In the genomic region with DNA sequence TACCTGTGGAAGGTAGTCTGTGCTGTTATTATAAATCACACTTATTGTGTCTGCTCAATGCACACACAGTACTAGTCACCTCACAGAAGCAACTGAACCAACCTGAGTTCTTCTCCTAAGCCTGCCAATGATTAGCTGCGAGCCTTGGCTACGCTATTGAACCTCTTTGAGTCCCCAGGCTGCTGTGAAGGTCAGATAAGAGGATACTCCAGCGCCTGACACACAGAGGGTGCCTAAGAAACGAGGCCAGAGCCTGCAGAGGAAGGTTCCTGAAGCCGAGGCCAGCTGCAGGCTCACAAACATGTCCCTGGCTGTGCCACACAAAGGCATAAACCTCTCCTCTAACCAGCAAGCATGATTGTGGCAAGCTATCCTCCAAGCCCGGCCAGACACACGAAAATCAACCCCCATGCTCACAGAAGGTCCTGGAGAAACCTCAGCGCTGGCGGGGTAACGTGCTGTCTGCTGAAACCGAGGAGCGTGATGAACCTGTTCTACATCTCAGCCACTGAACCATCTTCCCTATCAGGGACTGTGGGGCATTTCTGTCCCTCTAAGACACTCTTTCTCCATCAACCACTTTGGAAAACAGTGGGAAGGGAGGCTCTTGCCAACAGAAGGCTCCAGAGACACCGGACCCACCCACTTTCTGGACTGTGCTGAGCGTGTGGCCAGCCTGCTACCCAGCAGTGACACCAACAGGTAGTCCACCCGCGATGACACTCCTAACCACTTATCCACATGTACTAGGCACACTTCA, we compare ENCODE assay signal across 19 cellular contexts. TPM values are rescaled to one million over a fixed set of nuclear protein-coding genes. Genes with fewer than 3 reads are reported as not detected.
A peak's percentile ranks its signal among the peaks of the same experiment; 100 is the strongest.
DNase-seq lines count a peak whose midpoint lies in the region; ATAC-seq and TF ChIP-seq lines count a peak whose summit lies in the region.
"Had no signal": no experiment of that assay in that cellular context is flagged by ENCODE, and none has a peak within 500 bp of the region (broad histone marks: within the 10 kb centered on the region; RNA-seq: fewer than 3 reads in every experiment).

No MANE protein-coding gene starts in this region.

- H3K27me3 Mint-ChIP-seq in brain = no peaks in the 10 kb centered on the region
- H3K27me3 Mint-ChIP-seq: activated CD4-positive, alpha-beta memory T cell treated with anti-CD3 and anti-CD28 coated beads, Interleukin-2, amount 10 ng/mL, durations not matched to agents 7 days and 5 days had no signal

- no peaks in the 10 kb centered on the region for H3K9me3 Mint-ChIP-seq in brain
- H3K9me3 Mint-ChIP-seq: activated CD4-positive, alpha-beta memory T cell treated with anti-CD3 and anti-CD28 coated beads, Interleukin-2, amount 10 ng/mL, durations not matched to agents 7 days and 5 days; activated T-cell treated with anti-CD3 and anti-CD28 coated beads, Interleukin-2, amount 50 U/mL, for 4 hours had no signal

- no peaks in the 10 kb centered on the region for H3K9me3 ChIP-seq in right cardiac atrium (ENCODE audit: control insufficient read depth, low read length)
- H3K9me3 ChIP-seq: BLaER1 treated with 17β-estradiol and CSF1 and Interleukin-3, amounts not matched to agents 10 nM and 100 nM; lower lobe of right lung had no signal

- H3K27ac ChIP-seq in right cardiac atrium (ENCODE audit: low read length) (peak overlapping the region; percentile 13), temporal lobe (ENCODE audit: low read depth, low read length) (peak overlapping the region; percentile 63)
- H3K27ac ChIP-seq: 22Rv1; BLaER1 treated with 17β-estradiol and CSF1 and Interleukin-3, amounts not matched to agents 10 nM and 100 nM; lower lobe of right lung; parathyroid adenoma had no signal

- peak overlapping the region; percentile 11 to 76 (median 34) for H3K27ac Mint-ChIP-seq in brain
- H3K27ac Mint-ChIP-seq: activated CD4-positive, alpha-beta memory T cell treated with anti-CD3 and anti-CD28 coated beads, Interleukin-2, amount 10 ng/mL, durations not matched to agents 7 days and 5 days had no signal

- no peak overlapping the region for H3K4me3 Mint-ChIP-seq in brain
- H3K4me3 Mint-ChIP-seq: activated CD4-positive, alpha-beta memory T cell treated with anti-CD3 and anti-CD28 coated beads, Interleukin-2, amount 10 ng/mL, durations not matched to agents 7 days and 5 days; activated T-cell treated with anti-CD3 and anti-CD28 coated beads, Interleukin-2, amount 50 U/mL, for 4 hours had no signal

- H3K4me3 ChIP-seq in right cardiac atrium (ENCODE audit: low read length) = no peak overlapping the region
- H3K4me3 ChIP-seq: BLaER1 treated with 17β-estradiol and CSF1 and Interleukin-3, amounts not matched to agents 10 nM and 100 nM; lower lobe of right lung had no signal

- DNase-seq in DMS53 (lab: John Stamatoyannopoulos, UW) (peak; percentile 5), DMS53 treated with DMSO at 0.1 percent for 48 hours (lab: John Stamatoyannopoulos, UW; ENCODE audit: unreplicated experiment) (no peak), right cardiac atrium (peak in 1 of 3 donors; percentile 22), NCI-H510A treated with DMSO at 0.1 percent for 48 hours (lab: John Stamatoyannopoulos, UW) (no peak), NCI-H1436 (lab: John Stamatoyannopoulos, UW) (no peak)
- DNase-seq: activated CD4-positive, alpha-beta memory T cell treated with anti-CD3 and anti-CD28 coated beads, Interleukin-2, amount 10 ng/mL, durations not matched to agents 7 days and 5 days; activated naive CD4-positive, alpha-beta T cell treated with anti-CD3 and anti-CD28 coated beads, Interleukin-2, amount 50 U/mL, for 16 hours; activated T-cell treated with anti-CD3 and anti-CD28 coated beads, Interleukin-2, amount 50 U/mL, for 4 hours; dermis blood vessel endothelial cell; lower lobe of right lung; NCI-H1417; NCI-H226; stimulated activated CD4-positive, alpha-beta T cell treated with anti-CD3 and anti-CD28 coated beads, Interleukin-4, amount 100 ng/mL, for 24 hours had no signal

- intact Hi-C loops in right cardiac atrium (cut with DNase I) = no loop called here

- peaks cover 38% of the 10 kb centered on the region for H3K36me3 Mint-ChIP-seq in brain

- H3K27me3 ChIP-seq in right cardiac atrium (ENCODE audit: control insufficient read depth, insufficient read depth) = no peaks in the 10 kb centered on the region
- H3K27me3 ChIP-seq: BLaER1 treated with 17β-estradiol and CSF1 and Interleukin-3, amounts not matched to agents 10 nM and 100 nM had no signal

- ATAC-seq in right cardiac atrium (peak; percentile 8 to 25), HG03378 (IDR thresholded peaks at IDR 0.05; ENCODE audit: unreplicated experiment) (no peak)
- ATAC-seq: activated T-cell treated with anti-CD3 and anti-CD28 coated beads, Interleukin-2, amount 50 U/mL, for 4 hours; lower lobe of right lung had no signal

- TF ChIP-seq CTCF in brain (conservative IDR thresholded peaks at IDR 0.05) = no peak

- WGBS in right cardiac atrium = 73% methylated on average over 16 of the region's 16 CpGs

- H3K4me1 Mint-ChIP-seq in brain = peaks cover 23% of the 10 kb centered on the region

- peaks cover 17% of the 10 kb centered on the region for H3K4me1 ChIP-seq in right cardiac atrium (ENCODE audit: control insufficient read depth, insufficient read depth, low read length)
- H3K4me1 ChIP-seq: parathyroid adenoma had no signal

RNA-seq across cellular contexts. Expression of a gene that starts 53.2 kb away (rescaled TPM):
- 11.5 TPM for polyA plus RNA-seq in brain (ENCODE audit: insufficient read depth, low read depth, low replicate concordance)
- total RNA-seq in right cardiac atrium = 10 to 100 TPM; 21.1 to 29.4 (median 25.9) TPM
- 13.1 TPM for polyA plus RNA-seq in right cardiac atrium
- 53.6 TPM for total RNA-seq in temporal lobe
